Comparison of ENCODE assay signal across 9 cellular contexts in genomic region chr20:49887828-49888340, GRCh38. TPM values are rescaled to one million over a fixed set of nuclear protein-coding genes. Genes with fewer than 3 reads are reported as not detected.
DNase-seq lines count a peak whose midpoint lies in the region; ATAC-seq, FAIRE-seq and TF ChIP-seq lines count a peak whose summit lies in the region.
"Had no signal": no experiment of that assay in that cellular context is flagged by ENCODE, and none has a peak within 500 bp of the region (broad histone marks: within the 10 kb centered on the region; RNA-seq: fewer than 3 reads in every experiment).

No MANE protein-coding gene starts in this region.

- H3K9me3 ChIP-seq in H1 (ENCODE audit: insufficient read depth in 2 of 2, low read depth in 1 of 2, low read length in 1 of 2), result no peaks in the 10 kb centered on the region
- no peaks in the 10 kb centered on the region for H3K9me3 ChIP-seq in parathyroid adenoma (ENCODE audit: control insufficient read depth, low read length)

- H3K27me3 ChIP-seq in H1 (replicated peaks in 1 of 4; ENCODE audit: control insufficient read depth in 3 of 4, extremely low read depth in 1 of 4, insufficient read depth in 3 of 4, low read length in 3 of 4) (no peaks in the 10 kb centered on the region), parathyroid adenoma (ENCODE audit: control insufficient read depth, insufficient read depth, low read length) (no peaks in the 10 kb centered on the region)

- no peak overlapping the region for H2BK20ac ChIP-seq in H1 (ENCODE audit: low read length)

- TF ChIP-seq RAD21 in H1 (IDR thresholded peaks at IDR 0.05 in 1 of 2, conservative IDR thresholded peaks at IDR 0.05 in 1 of 2; ENCODE audit: low read depth in 2 of 2, low read length in 2 of 2), result no peak

- H3K79me1 ChIP-seq in H1 (ENCODE audit: low read depth, low read length), result no peaks in the 10 kb centered on the region

- H3K4me1 ChIP-seq in H1 (replicated peaks in 1 of 4; ENCODE audit: control insufficient read depth in 3 of 4, insufficient read depth in 4 of 4, low read length in 3 of 4) (peaks cover 0 to 19% (median 11%) of the 10 kb centered on the region in 4 experiments; a peak in 5 of 7 replicates), parathyroid adenoma (no peaks in the 10 kb centered on the region)

- WGBS in H1 (ENCODE audit: extremely low coverage in 1 of 2, insufficient coverage in 1 of 2, insufficient read length in 1 of 2, insufficient replicate concordance in 2 of 2, low coverage in 1 of 2, low lambda C conversion rate in 2 of 2, missing lambda C conversion rate in 1 of 2), 2 experiments, result 89% methylated on average over 19 of the region's 22 CpGs; no CpG with 5 or more reads in 1 of the 2 experiments

- intact Hi-C loops in Right ventricle myocardium inferior (cut with DNase I) (no loop called here), Right ventricle myocardium superior (cut with DNase I) (no loop called here)

- H3K9ac ChIP-seq in H1 (replicated peaks in 1 of 4; ENCODE audit: extremely low read depth in 1 of 4, low read depth in 3 of 4, low read length in 3 of 4) (no peak overlapping the region), parathyroid adenoma (no peak overlapping the region)

- H3K4me3 ChIP-seq in H1 (ENCODE audit: extremely low read depth in 1 of 4, insufficient read depth in 2 of 4, low read depth in 3 of 4, low read length in 4 of 4) (no peak overlapping the region), parathyroid adenoma (ENCODE audit: low read depth, low read length) (no peak overlapping the region)
- H3K4me3 ChIP-seq: smooth muscle cell had no signal

- no peak overlapping the region for H3K56ac ChIP-seq in H1 (replicated peaks; ENCODE audit: insufficient read length, low read depth, low read length)

- no peak overlapping the region for H3K23ac ChIP-seq in H1 (ENCODE audit: insufficient read length)

- H3K79me2 ChIP-seq in H1 (ENCODE audit: control insufficient read depth in 1 of 2, insufficient read depth in 2 of 2, low read length in 2 of 2) (no peaks in the 10 kb centered on the region), parathyroid adenoma (no peaks in the 10 kb centered on the region)

- no peak overlapping the region for H3K27ac ChIP-seq in H1 (ENCODE audit: low read depth, low read length)
- H3K27ac ChIP-seq in parathyroid adenoma, result peak overlapping the region; percentile 24

- no peak for TF ChIP-seq EP300 in H1 (IDR thresholded peaks at IDR 0.05; ENCODE audit: borderline replicate concordance in 1 of 2, low read depth in 2 of 2, low read length in 2 of 2)

- CTCF ChIA-PET in H1 (lab: Charles Lee; ENCODE audit: partially characterized antibody), result interaction anchor here (0.8 to 12.8 kb wide), 32 partner anchors 15 to 350 kb away, joined by 3 to 199 read pairs (median 5); no protein-coding TSS in a partner anchor

- TF ChIP-seq POLR2A in H1 (IDR thresholded peaks at IDR 0.05; ENCODE audit: control extremely low read depth in 1 of 2, low read depth in 2 of 2, low read length in 2 of 2), result no peak

- H2BK12ac ChIP-seq in H1 (ENCODE audit: low read depth, low read length), result no peak overlapping the region

- peaks cover 2 to 6% of the 10 kb centered on the region in 2 experiments for H4K20me1 ChIP-seq in H1 (replicated peaks in 1 of 2; ENCODE audit: control insufficient read depth in 1 of 2, insufficient read depth in 2 of 2, low read length in 2 of 2)

- ATAC-seq in Right ventricle myocardium inferior, result no peak
- no peak for ATAC-seq in Right ventricle myocardium superior (ENCODE audit: poor library complexity)

- peaks cover 1% of the 10 kb centered on the region; the same call in 1 of the 2 replicates for H3K23me2 ChIP-seq in H1 (ENCODE audit: low read depth, low read length)

- no peak overlapping the region for H2BK15ac ChIP-seq in H1 (ENCODE audit: low read length)

- FAIRE-seq in H1 (lab: Jason Lieb, UNC) (no peak), urothelium cell line (lab: Jason Lieb, UNC) (peak; percentile 30)

- H4K8ac ChIP-seq in H1 (ENCODE audit: extremely low read depth, insufficient read depth, low read length), result no peak overlapping the region

- no peak overlapping the region for H3K4ac ChIP-seq in H1 (replicated peaks; ENCODE audit: insufficient read length, low read depth, low read length)

- no peak overlapping the region for H4K91ac ChIP-seq in H1 (replicated peaks; ENCODE audit: insufficient read length, low read length)

- H3K36me3 ChIP-seq in H1 (ENCODE audit: control insufficient read depth in 2 of 4, insufficient read depth in 4 of 4, low read length in 3 of 4) (peaks cover 0 to 12% (median 0%) of the 10 kb centered on the region in 4 experiments; a peak in 2 of 8 replicates), parathyroid adenoma (ENCODE audit: control insufficient read depth, insufficient read depth, low read length) (no peaks in the 10 kb centered on the region)

- H3K14ac ChIP-seq in H1 (ENCODE audit: insufficient read length), result no peak overlapping the region

- H2AFZ ChIP-seq in H1 (ENCODE audit: low read length) (no peak overlapping the region), parathyroid adenoma (no peak overlapping the region)

- TF ChIP-seq CTCF in H1 (IDR thresholded peaks at IDR 0.05; ENCODE audit: control extremely low read depth in 1 of 3, insufficient read depth in 1 of 3, low read depth in 1 of 3, low read length in 3 of 3), result no peak
- no peak for TF ChIP-seq CTCF in parathyroid adenoma (IDR thresholded peaks at IDR 0.05)

- POLR2A ChIA-PET in H1 (lab: Charles Lee; ENCODE audit: partially characterized antibody), result interaction anchor here (1.1 to 1.6 kb wide), 4 partner anchors 9 to 279 kb away, joined by 3 to 6 read pairs (median 5); partner anchors contain the start of gene B4GALT5

- no peak overlapping the region for H2BK120ac ChIP-seq in H1 (replicated peaks; ENCODE audit: low read depth, low read length)

- H2BK5ac ChIP-seq in H1 (ENCODE audit: low read depth, low read length), result no peak overlapping the region; the same call in 1 of the 2 replicates

- H3K18ac ChIP-seq in H1 (ENCODE audit: extremely low read depth, low read length), result peak overlapping the region; percentile 6; the same call in 1 of the 2 replicates

- no peak overlapping the region for H2AK5ac ChIP-seq in H1 (ENCODE audit: low read depth, low read length)

- no peak overlapping the region for H4K5ac ChIP-seq in H1 (ENCODE audit: insufficient read length, low read depth, low read length)

- DNase-seq in Right ventricle myocardium inferior (ENCODE audit: missing footprints) (peak; percentile 45), Right ventricle myocardium superior (no peak), H1 (ENCODE audit: low read depth in 1 of 2, low spot score in 2 of 2) (no peak), urothelium cell line (ENCODE audit: low spot score) (no peak), AG20443 (ENCODE audit: low spot score) (no peak), GF-D8 (lab: John Stamatoyannopoulos, UW) (no peak)
- no peak for DNase-seq in stimulated activated CD4-positive, alpha-beta T cell treated with anti-CD3 and anti-CD28 coated beads, Interleukin-2, amount 100 ng/mL, for 48 hours

- H3K4me2 ChIP-seq in H1 (ENCODE audit: insufficient read depth in 1 of 2, low read depth in 2 of 2, low read length in 2 of 2), result no peak overlapping the region
- no peak overlapping the region for H3K4me2 ChIP-seq in parathyroid adenoma (ENCODE audit: low read length)
- H3K4me2 ChIP-seq: smooth muscle cell had no signal

TF ChIP-seq in H1, 55 proteins besides CTCF, POLR2A, EP300 and RAD21:
- TF ChIP-seq EZH2 (IDR thresholded peaks at IDR 0.05; ENCODE audit: low read depth, low read length, severe bottlenecking) (no peak), SP2 (IDR thresholded peaks at IDR 0.05; ENCODE audit: low read length) (no peak)
- TF ChIP-seq, protein P1, sequence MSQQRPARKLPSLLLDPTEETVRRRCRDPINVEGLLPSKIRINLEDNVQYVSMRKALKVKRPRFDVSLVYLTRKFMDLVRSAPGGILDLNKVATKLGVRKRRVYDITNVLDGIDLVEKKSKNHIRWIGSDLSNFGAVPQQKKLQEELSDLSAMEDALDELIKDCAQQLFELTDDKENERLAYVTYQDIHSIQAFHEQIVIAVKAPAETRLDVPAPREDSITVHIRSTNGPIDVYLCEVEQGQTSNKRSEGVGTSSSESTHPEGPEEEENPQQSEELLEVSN (IDR thresholded peaks at IDR 0.05), result no peak
TF ChIP-seq in H1: peak in this region for 0.

RNA-seq across cellular contexts. Expression of gene SPATA2, which starts 27.4 kb away (rescaled TPM):
- total RNA-seq in Right ventricle myocardium inferior, result 8.0 TPM
- 7.9 TPM for total RNA-seq in Right ventricle myocardium superior
- 11.9 and 13.0 TPM in 2 replicates for total RNA-seq in H1 (2021; fragmentation: NEBNext Ultra II Directional; extraction: Animal tissue kit (Norgen Biotek cat#: 25700))
- 11.0 and 15.4 TPM in 2 replicates for polyA plus RNA-seq in H1 (2011; rRNA removed)
- polyA plus RNA-seq in H1 (2011; cell fraction: cytosol; rRNA removed), result 6.4 TPM
- 7.7 TPM for polyA plus RNA-seq in H1 (2011; cell fraction: nucleus; rRNA removed)
- 10.4 to 11.7 TPM (median 11.1 TPM) in 4 replicates for polyA plus RNA-seq in H1 (2012, experiment 1 of 2)
- 12.2 TPM for polyA plus RNA-seq in H1 (2012, experiment 2 of 2)
- 10.6 TPM for polyA plus RNA-seq in H1 (2013, experiment 1 of 2)
- 10.6 TPM for polyA plus RNA-seq in H1 (2013, experiment 2 of 2)
- 6.1 and 8.1 TPM in 2 replicates for polyA minus RNA-seq in H1 (2011; rRNA and poly(A)+ RNA removed)
- 6.4 TPM for polyA minus RNA-seq in H1 (2011; cell fraction: cytosol; rRNA and poly(A)+ RNA removed)
- 6.7 TPM for polyA minus RNA-seq in H1 (2011; cell fraction: nucleus; rRNA and poly(A)+ RNA removed)

RNA-seq across cellular contexts. Expression of gene RNF114, which starts 48.3 kb away (rescaled TPM):
- total RNA-seq in Right ventricle myocardium inferior (47.6 TPM), Right ventricle myocardium superior (52.1 TPM)
- 81.7 and 82.0 TPM in 2 replicates for total RNA-seq in H1 (2021; fragmentation: NEBNext Ultra II Directional; extraction: Animal tissue kit (Norgen Biotek cat#: 25700))
- 89.9 and 158 TPM in 2 replicates for polyA plus RNA-seq in H1 (2011; rRNA removed)
- 160 TPM for polyA plus RNA-seq in H1 (2011; cell fraction: cytosol; rRNA removed)
- 99.9 TPM for polyA plus RNA-seq in H1 (2011; cell fraction: nucleus; rRNA removed)
- 66.8 to 91.7 TPM (median 75.1 TPM) in 4 replicates for polyA plus RNA-seq in H1 (2012, experiment 1 of 2)
- polyA plus RNA-seq in H1 (2012, experiment 2 of 2), result 39.6 TPM
- 51.2 TPM for polyA plus RNA-seq in H1 (2013, experiment 1 of 2)
- polyA plus RNA-seq in H1 (2013, experiment 2 of 2), result 51.8 TPM
- 62.2 and 63.1 TPM in 2 replicates for polyA minus RNA-seq in H1 (2011; rRNA and poly(A)+ RNA removed)
- 69.6 TPM for polyA minus RNA-seq in H1 (2011; cell fraction: cytosol; rRNA and poly(A)+ RNA removed)
- 40.6 TPM for polyA minus RNA-seq in H1 (2011; cell fraction: nucleus; rRNA and poly(A)+ RNA removed)
